In genomic region chr20:33883164-33883563, GRCh38 we compare ENCODE assay signal across 14 cellular contexts.
DNase-seq lines count a peak whose midpoint lies in the region; ATAC-seq lines count a peak whose summit lies in the region.
"Had no signal": no experiment of that assay in that cellular context is flagged by ENCODE, and none has a peak within 500 bp of the region (broad histone marks: within the 10 kb centered on the region; RNA-seq: fewer than 3 reads in every experiment).

No MANE protein-coding gene starts in this region.

- no peak overlapping the region for H3K27ac Mint-ChIP-seq in stimulated activated naive B cell treated with anti-CD40 and anti-IgM and Interleukin-4, amounts not matched to agents 10 μg/mL and 1 μg/mL and 100 μg/mL, for 72 hours
- H3K27ac Mint-ChIP-seq in activated CD8-positive, alpha-beta T cell treated with anti-CD3 and anti-CD28 coated beads, Interleukin-2, amount 10 ng/mL, durations not matched to agents 7 days and 5 days: no peak overlapping the region
- H3K27ac Mint-ChIP-seq: T-cell had no signal

- DNase-seq in activated CD4-positive, CD25-positive, alpha-beta regulatory T cell (lab: John Stamatoyannopoulos, UW): no peak
- DNase-seq in stimulated activated naive B cell treated with anti-CD40 and anti-IgM and Interleukin-4, amounts not matched to agents 10 μg/mL and 1 μg/mL and 100 μg/mL, for 72 hours: peak; percentile 21
- DNase-seq in NCI-H1092 treated with DMSO at 0.1 percent for 48 hours (lab: John Stamatoyannopoulos, UW): no peak
- DNase-seq in activated CD8-positive, alpha-beta T cell treated with anti-CD3 and anti-CD28 coated beads, Interleukin-2, amount 10 ng/mL, durations not matched to agents 7 days and 5 days: no peak
- DNase-seq: activated CD8-positive, alpha-beta memory T cell treated with anti-CD3 and anti-CD28 coated beads, Interleukin-2, amount 50 U/mL, for 48 hours; aorta; left ventricle myocardium inferior; NCI-H1105 treated with DMSO at 0.1 percent for 48 hours; occipital lobe; T-cell had no signal

- CTCF ChIA-PET in activated CD8-positive, alpha-beta T cell treated with anti-CD3 and anti-CD28 coated beads, Interleukin-2, amount 10 ng/mL, durations not matched to agents 7 days and 5 days (lab: Charles Lee): interaction anchor here (0.6 kb wide), 1 partner anchor 223 kb away, joined by 3 read pairs; no protein-coding TSS in a partner anchor

- peaks cover 0 to 5% of the 10 kb centered on the region in 2 donors for H3K27me3 Mint-ChIP-seq in stimulated activated naive B cell treated with anti-CD40 and anti-IgM and Interleukin-4, amounts not matched to agents 10 μg/mL and 1 μg/mL and 100 μg/mL, for 72 hours
- H3K27me3 Mint-ChIP-seq in activated CD8-positive, alpha-beta T cell treated with anti-CD3 and anti-CD28 coated beads, Interleukin-2, amount 10 ng/mL, durations not matched to agents 7 days and 5 days (ENCODE audit: low read depth): peaks cover 2% of the 10 kb centered on the region
- H3K27me3 Mint-ChIP-seq: T-cell had no signal

- H3K4me1 Mint-ChIP-seq in stimulated activated naive B cell treated with anti-CD40 and anti-IgM and Interleukin-4, amounts not matched to agents 10 μg/mL and 1 μg/mL and 100 μg/mL, for 72 hours: peaks cover 25 to 28% of the 10 kb centered on the region in 2 donors
- peaks cover 3% of the 10 kb centered on the region for H3K4me1 Mint-ChIP-seq in activated CD8-positive, alpha-beta T cell treated with anti-CD3 and anti-CD28 coated beads, Interleukin-2, amount 10 ng/mL, durations not matched to agents 7 days and 5 days (ENCODE audit: low read depth)

- H3K9me3 Mint-ChIP-seq in stimulated activated naive B cell treated with anti-CD40 and anti-IgM and Interleukin-4, amounts not matched to agents 10 μg/mL and 1 μg/mL and 100 μg/mL, for 72 hours: peaks cover 10% of the 10 kb centered on the region in 2 donors
- peaks cover 9% of the 10 kb centered on the region for H3K9me3 Mint-ChIP-seq in activated CD8-positive, alpha-beta T cell treated with anti-CD3 and anti-CD28 coated beads, Interleukin-2, amount 10 ng/mL, durations not matched to agents 7 days and 5 days (ENCODE audit: insufficient read depth)

- POLR2A ChIA-PET in activated CD8-positive, alpha-beta T cell treated with anti-CD3 and anti-CD28 coated beads, Interleukin-2, amount 10 ng/mL, durations not matched to agents 7 days and 5 days (lab: Charles Lee): no interaction called here

- H3K4me3 Mint-ChIP-seq in stimulated activated naive B cell treated with anti-CD40 and anti-IgM and Interleukin-4, amounts not matched to agents 10 μg/mL and 1 μg/mL and 100 μg/mL, for 72 hours: no peak overlapping the region
- H3K4me3 Mint-ChIP-seq in activated CD8-positive, alpha-beta T cell treated with anti-CD3 and anti-CD28 coated beads, Interleukin-2, amount 10 ng/mL, durations not matched to agents 7 days and 5 days: no peak overlapping the region
- H3K4me3 Mint-ChIP-seq: T-cell had no signal

- H3K36me3 Mint-ChIP-seq in stimulated activated naive B cell treated with anti-CD40 and anti-IgM and Interleukin-4, amounts not matched to agents 10 μg/mL and 1 μg/mL and 100 μg/mL, for 72 hours: peaks cover 7 to 14% of the 10 kb centered on the region in 2 donors
- no peaks in the 10 kb centered on the region for H3K36me3 Mint-ChIP-seq in activated CD8-positive, alpha-beta T cell treated with anti-CD3 and anti-CD28 coated beads, Interleukin-2, amount 10 ng/mL, durations not matched to agents 7 days and 5 days (ENCODE audit: low read depth)
- H3K36me3 Mint-ChIP-seq: T-cell had no signal

- ATAC-seq in activated CD4-positive, CD25-positive, alpha-beta regulatory T cell treated with anti-CD3 and anti-CD28 coated beads, Interleukin-2, amount 50 U/mL, for 24 hours: peak; percentile 41 to 48
- peak; percentile 86 for ATAC-seq in GM21737 (IDR thresholded peaks at IDR 0.05; ENCODE audit: unreplicated experiment)
- ATAC-seq in HG03342 (IDR thresholded peaks at IDR 0.05; ENCODE audit: unreplicated experiment): peak; percentile 77
- ATAC-seq in stimulated activated naive B cell treated with anti-CD40 and anti-IgM and Interleukin-4, amounts not matched to agents 10 μg/mL and 1 μg/mL and 100 μg/mL, for 72 hours (replicated peaks): peak; percentile 74 to 88
- no peak for ATAC-seq in activated CD8-positive, alpha-beta T cell treated with anti-CD3 and anti-CD28 coated beads, Interleukin-2, amount 10 ng/mL, durations not matched to agents 7 days and 5 days
- ATAC-seq in GM19397 (IDR thresholded peaks at IDR 0.05; ENCODE audit: unreplicated experiment): no peak
- ATAC-seq: T-cell had no signal

Comparison
In these comparisons a context has a peak if more than half of its experiments do, and no peak if none do; other contexts are left out.
1. ATAC-seq: peak in activated CD4-positive, CD25-positive, alpha-beta regulatory T cell treated with anti-CD3 and anti-CD28 coated beads, Interleukin-2, amount 50 U/mL, for 24 hours (2 of 2), GM21737 (single experiment), HG03342 (single experiment) and stimulated activated naive B cell treated with anti-CD40 and anti-IgM and Interleukin-4, amounts not matched to agents 10 μg/mL and 1 μg/mL and 100 μg/mL, for 72 hours (2 of 2); none in activated CD8-positive, alpha-beta T cell treated with anti-CD3 and anti-CD28 coated beads, Interleukin-2, amount 10 ng/mL, durations not matched to agents 7 days and 5 days (single experiment) and GM19397 (single experiment).